20 cellular contexts compared by ENCODE assay signal in the genomic region with DNA sequence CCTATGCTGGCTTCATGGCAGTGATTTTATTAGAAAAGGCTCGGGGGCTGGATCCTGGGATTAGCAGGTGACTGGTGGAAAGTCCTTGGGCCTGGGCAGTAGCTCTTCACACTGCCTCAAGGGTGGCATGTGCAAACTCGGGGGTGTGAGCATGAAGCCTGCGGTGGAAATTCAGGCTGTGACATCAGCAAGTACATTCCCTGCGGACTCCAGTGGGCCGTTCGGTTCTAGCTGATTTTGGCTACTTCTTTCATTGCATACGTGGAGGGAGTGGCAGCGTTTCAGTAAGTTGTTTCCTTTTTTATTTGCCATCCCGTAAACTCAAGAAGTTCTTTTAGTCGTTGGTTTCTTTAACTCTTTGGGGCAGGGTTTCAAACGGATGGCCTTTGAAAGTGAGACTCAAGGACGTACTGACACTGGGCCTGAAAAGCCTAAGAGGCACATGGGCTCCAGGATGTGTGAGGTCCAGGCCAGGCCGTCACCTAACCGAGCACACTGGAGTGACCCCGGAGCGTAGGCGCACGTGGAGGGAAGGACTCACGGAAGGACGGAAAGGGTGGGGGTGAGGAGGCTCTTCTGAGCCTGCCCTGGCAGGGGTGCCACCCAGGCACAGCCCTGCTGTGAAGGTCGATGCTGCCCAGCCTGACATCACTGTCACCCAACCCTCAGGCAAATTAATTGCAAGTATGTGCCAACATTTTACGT.
DNase-seq lines count a peak whose midpoint lies in the region; ATAC-seq, FAIRE-seq and TF ChIP-seq lines count a peak whose summit lies in the region.
"Had no signal": no experiment of that assay in that cellular context is flagged by ENCODE, and none has a peak within 500 bp of the region (broad histone marks: within the 10 kb centered on the region; RNA-seq: fewer than 3 reads in every experiment).

No MANE protein-coding gene starts in this region.

- H3K27ac ChIP-seq in SK-N-MC (peak overlapping the region; percentile 85; the same call in 1 of the 2 replicates), vagina (no peak overlapping the region)
- H3K27ac ChIP-seq: SJCRH30 had no signal

- no peak for ATAC-seq in mucosa of descending colon
- ATAC-seq: Panc1 had no signal

- H3K36me3 ChIP-seq in SK-N-MC (ENCODE audit: insufficient read depth, low read length) (no peaks in the 10 kb centered on the region), mucosa of descending colon (ENCODE audit: low read depth) (no peaks in the 10 kb centered on the region), vagina (no peaks in the 10 kb centered on the region)
- H3K36me3 ChIP-seq: HAP-1, SJCRH30 had no signal

- no peak for FAIRE-seq in RCC 7860 (lab: Jason Lieb, UNC)

- H3K4me3 ChIP-seq in SK-N-MC: no peak overlapping the region
- no peak overlapping the region for H3K4me3 ChIP-seq in mucosa of descending colon
- H3K4me3 ChIP-seq in vagina: no peak overlapping the region
- H3K4me3 ChIP-seq: HAP-1, SJCRH30 had no signal

- H3K9me3 ChIP-seq in SK-N-MC (ENCODE audit: low read depth, low read length) (no peaks in the 10 kb centered on the region), mucosa of descending colon (no peaks in the 10 kb centered on the region), vagina (no peaks in the 10 kb centered on the region)
- H3K9me3 ChIP-seq: HAP-1, SJCRH30 had no signal

- no peak for TF ChIP-seq POLR2A in vagina (IDR thresholded peaks at IDR 0.05)

- no peak for TF ChIP-seq CTCF in mucosa of descending colon (IDR thresholded peaks at IDR 0.05)
- TF ChIP-seq CTCF in vagina (IDR thresholded peaks at IDR 0.05): no peak

- H3K27me3 ChIP-seq in vagina: no peaks in the 10 kb centered on the region

- H3K4me1 ChIP-seq in mucosa of descending colon (ENCODE audit: low read depth): no peaks in the 10 kb centered on the region
- H3K4me1 ChIP-seq in vagina: peaks cover 6% of the 10 kb centered on the region
- H3K4me1 ChIP-seq: HAP-1, SJCRH30 had no signal

- H3K9ac ChIP-seq in SK-N-MC (ENCODE audit: insufficient read length): no peak overlapping the region

- peak; percentile 56 for DNase-seq in activated effector memory CD4-positive, alpha-beta T cell treated with anti-CD3 and anti-CD28 coated beads, Interleukin-2, amount 50 U/mL, for 16 hours
- no peak for DNase-seq in activated effector memory CD4-positive, alpha-beta T cell treated with Interleukin-2 at 50 U/mL for 16 hours
- no peak for DNase-seq in SK-N-MC (ENCODE audit: low read depth, low spot score)
- peak in 2 of 3 donors; percentile 1 to 13 for DNase-seq in mucosa of descending colon
- DNase-seq in vagina (ENCODE audit: extremely low spot score in 2 of 2): peak; percentile 54 to 55
- no peak for DNase-seq in NCI-H774 (lab: John Stamatoyannopoulos, UW)
- no peak for DNase-seq in activated CD4-positive, alpha-beta T cell treated with anti-CD3 and anti-CD28 coated beads for 1 hour
- DNase-seq in RCC 7860 (ENCODE audit: low spot score): no peak
- DNase-seq: CD4-positive, CD25-positive, alpha-beta regulatory T cell; DMS79; Kasumi-1; NCI-H1092; NCI-H1436; NCI-H2029; NCI-H226; NCI-H524; NCI-H82; SJCRH30 had no signal

- intact Hi-C loops in mucosa of descending colon (cut with DNase I, micrococcal nuclease): no loop called here
- intact Hi-C loops in vagina (cut with DNase I): no loop called here

Comparison
In these comparisons a context has a peak if more than half of its experiments do, and no peak if none do; other contexts are left out.
1. DNase-seq: peak in activated effector memory CD4-positive, alpha-beta T cell treated with anti-CD3 and anti-CD28 coated beads, Interleukin-2, amount 50 U/mL, for 16 hours (single experiment), mucosa of descending colon (2 of 3) and vagina (2 of 2); none in activated effector memory CD4-positive, alpha-beta T cell treated with Interleukin-2 at 50 U/mL for 16 hours (single experiment), SK-N-MC (single experiment), NCI-H774 (single experiment), activated CD4-positive, alpha-beta T cell treated with anti-CD3 and anti-CD28 coated beads for 1 hour (single experiment) and RCC 7860 (single experiment).